ENCODE assay signal across 1 cellular context in genomic region chr10:122516733-122517132, GRCh38.
A peak's percentile ranks its signal among the peaks of the same experiment; 100 is the strongest.
TF ChIP-seq lines count a peak whose summit lies in the region.

No MANE protein-coding gene starts in this region.

TF ChIP-seq in GM12878, 131 proteins besides CTCF, POLR2A, EP300 and RAD21:
- TF ChIP-seq RAD51 (IDR thresholded peaks at IDR 0.05) = peak; percentile 29; the same call in 1 of the 2 replicates
- TF ChIP-seq CHD1 (IDR thresholded peaks at IDR 0.05; ENCODE audit: low read depth, low read length) = no peak
- no peak for TF ChIP-seq BMI1 (IDR thresholded peaks at IDR 0.05; ENCODE audit: borderline replicate concordance)
- peak; percentile 63 for TF ChIP-seq USF1 (IDR thresholded peaks at IDR 0.05; ENCODE audit: borderline replicate concordance, extremely low read length, insufficient read depth, low read depth, low read length)
TF ChIP-seq in GM12878: peak in this region for 2.
